ENCODE assay signal across 10 cellular contexts in the genomic region with DNA sequence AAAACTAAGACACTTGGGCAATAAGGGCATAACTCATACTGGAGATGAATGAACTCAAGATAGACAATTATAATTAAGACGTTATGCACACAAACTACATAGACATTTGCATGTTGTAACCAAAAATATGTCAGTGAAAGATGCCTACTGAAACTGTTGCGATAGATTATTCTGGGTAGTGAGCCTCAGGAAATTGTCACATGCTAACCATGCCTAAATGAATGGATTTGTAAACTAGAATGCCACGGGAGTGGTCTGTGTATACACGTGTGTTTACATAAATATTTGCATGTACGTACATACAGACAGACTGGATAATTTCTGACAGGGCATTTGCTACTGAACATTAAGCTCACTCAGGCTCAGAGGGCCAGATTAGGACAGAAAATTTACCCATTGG. TPM values are rescaled to one million over a fixed set of nuclear protein-coding genes. Genes with fewer than 3 reads are reported as not detected.
A peak's percentile ranks its signal among the peaks of the same experiment; 100 is the strongest.
DNase-seq lines count a peak whose midpoint lies in the region; ATAC-seq lines count a peak whose summit lies in the region.
"Had no signal": no experiment of that assay in that cellular context is flagged by ENCODE, and none has a peak within 500 bp of the region (broad histone marks: within the 10 kb centered on the region; RNA-seq: fewer than 3 reads in every experiment).

No MANE protein-coding gene starts in this region.

- CTCF ChIA-PET in activated naive CD4-positive, alpha-beta T cell treated with anti-CD3 and anti-CD28 coated beads for 36 hours (lab: Charles Lee): no interaction called here

- no peak overlapping the region for H3K27ac Mint-ChIP-seq in activated naive CD4-positive, alpha-beta T cell treated with anti-CD3 and anti-CD28 coated beads for 36 hours
- H3K27ac Mint-ChIP-seq in activated naive CD4-positive, alpha-beta T cell treated with anti-CD3 and anti-CD28 coated beads, Interleukin-2, amount 50 U/mL, for 72 hours: no peak overlapping the region
- no peak overlapping the region for H3K27ac Mint-ChIP-seq in activated naive CD8-positive, alpha-beta T cell treated with anti-CD3 and anti-CD28 coated beads for 36 hours
- H3K27ac Mint-ChIP-seq in stimulated activated effector memory CD8-positive, alpha-beta T cell treated with anti-CD3 and anti-CD28 coated beads, Interleukin-12 subunit alpha, Interleukin-12 subunit beta, amount 100 ng/mL, for 72 hours: no peak overlapping the region

- no peak for DNase-seq in activated naive CD4-positive, alpha-beta T cell treated with anti-CD3 and anti-CD28 coated beads for 36 hours
- no peak for DNase-seq in activated naive CD4-positive, alpha-beta T cell treated with anti-CD3 and anti-CD28 coated beads, Interleukin-2, amount 50 U/mL, for 72 hours (ENCODE audit: low spot score in 2 of 2)
- DNase-seq in activated naive CD8-positive, alpha-beta T cell treated with anti-CD3 and anti-CD28 coated beads for 36 hours: no peak
- DNase-seq in stimulated activated effector memory CD8-positive, alpha-beta T cell treated with anti-CD3 and anti-CD28 coated beads, Interleukin-12 subunit alpha, Interleukin-12 subunit beta, amount 100 ng/mL, for 72 hours (ENCODE audit: low spot score in 2 of 2): no peak
- DNase-seq in HAP-1 (ENCODE audit: low spot score in 2 of 2) (no peak), DMS 273 (lab: John Stamatoyannopoulos, UW; ENCODE audit: unreplicated experiment) (no peak)
- DNase-seq: midbrain had no signal

- H3K27me3 Mint-ChIP-seq in activated naive CD4-positive, alpha-beta T cell treated with anti-CD3 and anti-CD28 coated beads for 36 hours (ENCODE audit: low read depth): no peaks in the 10 kb centered on the region
- peaks cover 5% of the 10 kb centered on the region for H3K27me3 Mint-ChIP-seq in activated naive CD8-positive, alpha-beta T cell treated with anti-CD3 and anti-CD28 coated beads for 36 hours

- no peaks in the 10 kb centered on the region for H3K9me3 ChIP-seq in HAP-1
- H3K9me3 ChIP-seq: SJSA1 had no signal

- no peaks in the 10 kb centered on the region for H3K27me3 ChIP-seq in HAP-1 (ENCODE audit: low read depth)
- H3K27me3 ChIP-seq: SJSA1 had no signal

- ATAC-seq in activated naive CD4-positive, alpha-beta T cell treated with anti-CD3 and anti-CD28 coated beads, Interleukin-2, amount 50 U/mL, for 72 hours: no peak
- ATAC-seq in HG02938 (IDR thresholded peaks at IDR 0.05; ENCODE audit: unreplicated experiment) (peak; percentile 28), HG03135 (IDR thresholded peaks at IDR 0.05; ENCODE audit: unreplicated experiment) (no peak)
- no peak for ATAC-seq in stimulated activated effector memory CD8-positive, alpha-beta T cell treated with anti-CD3 and anti-CD28 coated beads, Interleukin-12 subunit alpha, Interleukin-12 subunit beta, amount 100 ng/mL, for 72 hours

- no peaks in the 10 kb centered on the region for H3K36me3 Mint-ChIP-seq in activated naive CD4-positive, alpha-beta T cell treated with anti-CD3 and anti-CD28 coated beads for 36 hours (ENCODE audit: low read depth)
- H3K36me3 Mint-ChIP-seq in activated naive CD4-positive, alpha-beta T cell treated with anti-CD3 and anti-CD28 coated beads, Interleukin-2, amount 50 U/mL, for 72 hours: peaks cover 10 to 11% of the 10 kb centered on the region in 2 donors
- no peaks in the 10 kb centered on the region for H3K36me3 Mint-ChIP-seq in activated naive CD8-positive, alpha-beta T cell treated with anti-CD3 and anti-CD28 coated beads for 36 hours
- H3K36me3 Mint-ChIP-seq in stimulated activated effector memory CD8-positive, alpha-beta T cell treated with anti-CD3 and anti-CD28 coated beads, Interleukin-12 subunit alpha, Interleukin-12 subunit beta, amount 100 ng/mL, for 72 hours: no peaks in the 10 kb centered on the region

- peaks cover 6% of the 10 kb centered on the region for H3K4me1 Mint-ChIP-seq in activated naive CD4-positive, alpha-beta T cell treated with anti-CD3 and anti-CD28 coated beads for 36 hours (ENCODE audit: low read depth)
- peaks cover 4% of the 10 kb centered on the region for H3K4me1 Mint-ChIP-seq in activated naive CD8-positive, alpha-beta T cell treated with anti-CD3 and anti-CD28 coated beads for 36 hours
- H3K4me1 Mint-ChIP-seq in stimulated activated effector memory CD8-positive, alpha-beta T cell treated with anti-CD3 and anti-CD28 coated beads, Interleukin-12 subunit alpha, Interleukin-12 subunit beta, amount 100 ng/mL, for 72 hours: no peaks in the 10 kb centered on the region

- H3K4me1 ChIP-seq in HAP-1: 0 out of 2 replicates have a peak, but pooled peaks cover 3% of the 10 kb centered on the region

- H3K4me3 Mint-ChIP-seq in activated naive CD4-positive, alpha-beta T cell treated with anti-CD3 and anti-CD28 coated beads for 36 hours: peak overlapping the region; percentile 82
- H3K4me3 Mint-ChIP-seq in activated naive CD8-positive, alpha-beta T cell treated with anti-CD3 and anti-CD28 coated beads for 36 hours: peak overlapping the region; percentile 85
- H3K4me3 Mint-ChIP-seq in stimulated activated effector memory CD8-positive, alpha-beta T cell treated with anti-CD3 and anti-CD28 coated beads, Interleukin-12 subunit alpha, Interleukin-12 subunit beta, amount 100 ng/mL, for 72 hours: peak overlapping the region; percentile 78

- in situ Hi-C loops in HAP-1 (cut with MboI; ENCODE audit: low sequenced_read_pairs): no loop called here

- no peaks in the 10 kb centered on the region for H3K9me3 Mint-ChIP-seq in activated naive CD4-positive, alpha-beta T cell treated with anti-CD3 and anti-CD28 coated beads for 36 hours
- no peaks in the 10 kb centered on the region for H3K9me3 Mint-ChIP-seq in activated naive CD4-positive, alpha-beta T cell treated with anti-CD3 and anti-CD28 coated beads, Interleukin-2, amount 50 U/mL, for 72 hours
- H3K9me3 Mint-ChIP-seq in activated naive CD8-positive, alpha-beta T cell treated with anti-CD3 and anti-CD28 coated beads for 36 hours: no peaks in the 10 kb centered on the region
- H3K9me3 Mint-ChIP-seq in stimulated activated effector memory CD8-positive, alpha-beta T cell treated with anti-CD3 and anti-CD28 coated beads, Interleukin-12 subunit alpha, Interleukin-12 subunit beta, amount 100 ng/mL, for 72 hours: no peaks in the 10 kb centered on the region

- intact Hi-C loops in activated naive CD4-positive, alpha-beta T cell treated with anti-CD3 and anti-CD28 coated beads for 36 hours (cut with micrococcal nuclease): loop anchor here (5.0 kb wide), 1 partner anchor 642 kb away; no protein-coding TSS in a partner anchor

- no peaks in the 10 kb centered on the region for H3K36me3 ChIP-seq in HAP-1 (replicated peaks)

- no peak overlapping the region for H3K4me3 ChIP-seq in HAP-1

RNA-seq across cellular contexts. Expression of gene NIPSNAP3B, which starts 1.2 kb away (rescaled TPM):
- under 1 TPM; 0.38 to 0.49 TPM for total RNA-seq in activated naive CD4-positive, alpha-beta T cell treated with anti-CD3 and anti-CD28 coated beads for 36 hours
- total RNA-seq in activated naive CD4-positive, alpha-beta T cell treated with anti-CD3 and anti-CD28 coated beads, Interleukin-2, amount 50 U/mL, for 72 hours: 1 to 10 TPM; 1.5 to 1.7 TPM
- total RNA-seq in activated naive CD8-positive, alpha-beta T cell treated with anti-CD3 and anti-CD28 coated beads for 36 hours: under 1 TPM; 0.23 to 0.88 TPM

RNA-seq across cellular contexts. Expression of gene NIPSNAP3A, which starts 17.7 kb away (rescaled TPM):
- 10 to 100 TPM; 17.8 TPM for total RNA-seq in activated naive CD4-positive, alpha-beta T cell treated with anti-CD3 and anti-CD28 coated beads for 36 hours
- 10 to 100 TPM; 15.2 to 17.4 TPM for total RNA-seq in activated naive CD4-positive, alpha-beta T cell treated with anti-CD3 and anti-CD28 coated beads, Interleukin-2, amount 50 U/mL, for 72 hours
- 10 to 100 TPM; 11.2 to 11.3 TPM for total RNA-seq in activated naive CD8-positive, alpha-beta T cell treated with anti-CD3 and anti-CD28 coated beads for 36 hours
